Comparison of ENCODE assay signal across 21 cellular contexts in the genomic region with DNA sequence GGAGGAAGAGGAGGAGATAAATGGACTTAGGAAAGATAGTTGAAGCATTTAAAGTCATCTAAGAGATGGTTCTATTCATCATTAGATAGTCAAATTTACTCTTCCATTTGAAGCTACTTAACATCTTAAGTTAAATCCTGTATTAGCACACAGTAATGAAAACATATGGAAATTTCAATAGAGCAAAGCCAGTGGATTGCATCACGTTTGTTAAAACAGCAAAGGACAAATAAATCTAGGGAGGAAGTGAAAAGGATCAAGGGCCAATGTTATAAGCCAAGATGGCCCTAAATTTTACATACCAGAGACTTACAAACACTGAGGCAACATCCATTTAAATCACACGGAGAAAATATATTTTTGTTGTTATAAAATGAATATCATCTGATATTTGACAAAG.
DNase-seq lines count a peak whose midpoint lies in the region; TF ChIP-seq lines count a peak whose summit lies in the region.
"Had no signal": no experiment of that assay in that cellular context is flagged by ENCODE, and none has a peak within 500 bp of the region (broad histone marks: within the 10 kb centered on the region; RNA-seq: fewer than 3 reads in every experiment).

No MANE protein-coding gene starts in this region.

- no peak for TF ChIP-seq CTCF in HFFc6 (IDR thresholded peaks at IDR 0.05)
- no peak for TF ChIP-seq CTCF in thyroid gland (IDR thresholded peaks at IDR 0.05)

- peaks cover 8% of the 10 kb centered on the region for H3K9me3 Mint-ChIP-seq in activated T-cell treated with anti-CD3 and anti-CD28 coated beads, Interleukin-2, amount 50 U/mL, for 24 hours
- H3K9me3 Mint-ChIP-seq in HFFc6 = no peaks in the 10 kb centered on the region

- intact Hi-C loops in thyroid gland (cut with DNase I) = no loop called here

- no peaks in the 10 kb centered on the region for H3K9me3 ChIP-seq in thyroid gland

- no peak overlapping the region for H3K27ac ChIP-seq in thyroid gland
- H3K27ac ChIP-seq: 22Rv1 had no signal

- H3K27me3 Mint-ChIP-seq in activated T-cell treated with anti-CD3 and anti-CD28 coated beads, Interleukin-2, amount 50 U/mL, for 24 hours = no peaks in the 10 kb centered on the region
- H3K27me3 Mint-ChIP-seq in HFFc6 (ENCODE audit: insufficient read depth) = peaks cover 7% of the 10 kb centered on the region

- DNase-seq in activated T-cell treated with anti-CD3 and anti-CD28 coated beads, Interleukin-2, amount 50 U/mL, for 24 hours = no peak
- no peak for DNase-seq in activated T-cell treated with anti-CD3 and anti-CD28 coated beads, Interleukin-2, amount 50 U/mL, for 1 hour
- no peak for DNase-seq in HFFc6
- DNase-seq in fibroblast of gingiva (ENCODE audit: low read depth) = peak; percentile 51
- no peak for DNase-seq in NCI-H774 (lab: John Stamatoyannopoulos, UW)
- no peak for DNase-seq in thyroid gland
- DNase-seq in H4 (ENCODE audit: low spot score) = no peak
- no peak for DNase-seq in NCI-H1694 treated with DMSO at 0.1 percent for 48 hours (lab: John Stamatoyannopoulos, UW)
- DNase-seq: AML-193, COR-L47, DMS 273 treated with DMSO at 0.1 percent for 48 hours, DMS79 treated with DMSO at 0.1 percent for 48 hours, HCEC 1CT, Karpas-422, MV-4-11, NCI-H1694, NCI-H2081 treated with DMSO at 0.1 percent for 48 hours, NCI-H2171 treated with DMSO at 0.1 percent for 48 hours, NCI-H524 treated with DMSO at 0.1 percent for 48 hours, Right ventricle myocardium superior had no signal

- H3K4me1 ChIP-seq in thyroid gland = no peaks in the 10 kb centered on the region

- H3K27me3 ChIP-seq in thyroid gland = no peaks in the 10 kb centered on the region

- no peak for TF ChIP-seq POLR2A in thyroid gland (IDR thresholded peaks at IDR 0.05)

- H3K27ac Mint-ChIP-seq in activated T-cell treated with anti-CD3 and anti-CD28 coated beads, Interleukin-2, amount 50 U/mL, for 24 hours = peak overlapping the region; percentile 28
- H3K27ac Mint-ChIP-seq in HFFc6 = peak overlapping the region; percentile 17; the same call in 1 of the 2 replicates

- 72 to 75% methylated on average over 2 of the region's 2 CpGs for WGBS in thyroid gland, 2 donors

- peaks cover 81% of the 10 kb centered on the region for H3K36me3 Mint-ChIP-seq in activated T-cell treated with anti-CD3 and anti-CD28 coated beads, Interleukin-2, amount 50 U/mL, for 24 hours (ENCODE audit: low read depth)
- H3K36me3 Mint-ChIP-seq in HFFc6 (ENCODE audit: low read depth) = peaks cover 49% of the 10 kb centered on the region

- H3K4me1 Mint-ChIP-seq in activated T-cell treated with anti-CD3 and anti-CD28 coated beads, Interleukin-2, amount 50 U/mL, for 24 hours (ENCODE audit: low read depth) = peaks cover 25% of the 10 kb centered on the region
- peaks cover 57% of the 10 kb centered on the region for H3K4me1 Mint-ChIP-seq in HFFc6 (ENCODE audit: low read depth)

- H3K4me3 Mint-ChIP-seq in activated T-cell treated with anti-CD3 and anti-CD28 coated beads, Interleukin-2, amount 50 U/mL, for 24 hours = no peak overlapping the region
- H3K4me3 Mint-ChIP-seq in HFFc6 = no peak overlapping the region

- no peaks in the 10 kb centered on the region for H3K36me3 ChIP-seq in thyroid gland

- H3K4me3 ChIP-seq in thyroid gland (replicated peaks in 1 of 3) = no peak overlapping the region
